8 cellular contexts compared by ENCODE assay signal in genomic region chr15:43746903-43747309, GRCh38. TPM values are rescaled to one million over a fixed set of nuclear protein-coding genes. Genes with fewer than 3 reads are reported as not detected.
A peak's percentile ranks its signal among the peaks of the same experiment; 100 is the strongest.
DNase-seq lines count a peak whose midpoint lies in the region; ATAC-seq and TF ChIP-seq lines count a peak whose summit lies in the region.
"Not testable (repeated sequence)": the region's sequence is repeated elsewhere in the genome, so short reads cannot be mapped to it uniquely, and the experiment has no call there.

No MANE protein-coding gene starts in this region.

- peaks cover 6 to 19% of the 10 kb centered on the region in 2 donors for H3K36me3 Mint-ChIP-seq in CD4-positive, alpha-beta memory T cell
- not testable (repeated sequence) for H3K36me3 Mint-ChIP-seq in IgD-negative memory B cell; activated naive CD4-positive, alpha-beta T cell treated with anti-CD3 and anti-CD28 coated beads, Interleukin-2, amount 50 U/mL, for 24 hours

- TF ChIP-seq EP300 in esophagus muscularis mucosa (IDR thresholded peaks at IDR 0.05) = not testable (repeated sequence)

- ATAC-seq in GM21576 (IDR thresholded peaks at IDR 0.05; ENCODE audit: unreplicated experiment) = peak; percentile 24
- peak; percentile 69 to 73 for ATAC-seq in lower lobe of right lung

- peaks cover 25% of the 10 kb centered on the region for H4K20me1 ChIP-seq in PC-9 (ENCODE audit: insufficient read depth)

- peak overlapping the region; percentile 40 to 80 for H3K4me3 ChIP-seq in CD4-positive, alpha-beta memory T cell (ENCODE audit: low read length in 2 of 2)
- H3K4me3 ChIP-seq in PC-9 (peak overlapping the region; percentile 79), esophagus muscularis mucosa (peak overlapping the region; percentile 75 to 95 (median 82)), lower lobe of right lung (peak overlapping the region; percentile 79), spleen (peak overlapping the region; percentile 68 to 86 (median 76))

- H3K27me3 ChIP-seq in CD4-positive, alpha-beta memory T cell (ENCODE audit: insufficient read depth, low read length); PC-9 (ENCODE audit: insufficient read depth, low read depth); esophagus muscularis mucosa; lower lobe of right lung (ENCODE audit: low read depth); spleen (replicated peaks in 1 of 7): not testable (repeated sequence)

- not testable (repeated sequence) for H3F3A ChIP-seq in PC-9 (ENCODE audit: insufficient read depth, low read depth)

- intact Hi-C loops in CD4-positive, alpha-beta memory T cell (cut with micrococcal nuclease) = loop anchor here (1.0 to 5.0 kb wide), 4 partner anchors 22 to 825 kb away; partner anchors contain the start of genes SERF2 and TTBK2
- intact Hi-C loops in PC-9 (cut with micrococcal nuclease; ENCODE audit: unreplicated experiment); esophagus muscularis mucosa (cut with DNase I); lower lobe of right lung (cut with DNase I); spleen (cut with DNase I; ENCODE audit: low total_unique reads): not testable (repeated sequence)

- CTCF ChIA-PET in CD4-positive, alpha-beta memory T cell (lab: Charles Lee; ENCODE audit: partially characterized antibody) = interaction anchor here (0.6 to 1.9 kb wide), 2 partner anchors 23 to 30 kb away, joined by 3 to 6 read pairs; partner anchors contain the start of gene ELL3
- CTCF ChIA-PET in PC-9 (lab: Charles Lee) = not testable (repeated sequence)

- not testable (repeated sequence) for H3K27me3 Mint-ChIP-seq in CD4-positive, alpha-beta memory T cell; IgD-negative memory B cell; activated naive CD4-positive, alpha-beta T cell treated with anti-CD3 and anti-CD28 coated beads, Interleukin-2, amount 50 U/mL, for 24 hours

- not testable (repeated sequence) for H2AFZ ChIP-seq in PC-9

- H3K36me3 ChIP-seq in CD4-positive, alpha-beta memory T cell (ENCODE audit: insufficient read depth, low read length); PC-9 (ENCODE audit: low read depth); esophagus muscularis mucosa; lower lobe of right lung: not testable (repeated sequence)
- peaks cover 0 to 16% (median 0%) of the 10 kb centered on the region in 6 donors for H3K36me3 ChIP-seq in spleen

- DNase-seq in CD4-positive, alpha-beta memory T cell = peak in 2 of 5 donors; percentile 34 to 44
- DNase-seq in PC-9 = peak; percentile 34 to 38
- DNase-seq in esophagus muscularis mucosa (ENCODE audit: extremely low spot score); lower lobe of right lung; spleen: not testable (repeated sequence)

- not testable (repeated sequence) for TF ChIP-seq POLR2A in esophagus muscularis mucosa (IDR thresholded peaks at IDR 0.05; ENCODE audit: low read depth); spleen (IDR thresholded peaks at IDR 0.05)

- WGBS in esophagus muscularis mucosa = under 1% methylated on average over 7 of the region's 12 CpGs
- WGBS in spleen, 5 donors = 0 to 4% (median 1%) methylated on average over 9 to 12 of the region's 12 CpGs

- H3K4me1 Mint-ChIP-seq in CD4-positive, alpha-beta memory T cell = peaks cover 20 to 54% (median 35%) of the 10 kb centered on the region in 4 donors
- H3K4me1 Mint-ChIP-seq in IgD-negative memory B cell = peaks cover 37 to 43% (median 40%) of the 10 kb centered on the region in 3 donors
- H3K4me1 Mint-ChIP-seq in activated naive CD4-positive, alpha-beta T cell treated with anti-CD3 and anti-CD28 coated beads, Interleukin-2, amount 50 U/mL, for 24 hours = peaks cover 31% of the 10 kb centered on the region

- not testable (repeated sequence) for TF ChIP-seq CTCF in PC-9 (conservative IDR thresholded peaks at IDR 0.05); esophagus muscularis mucosa (IDR thresholded peaks at IDR 0.05); lower lobe of right lung (IDR thresholded peaks at IDR 0.05); spleen (IDR thresholded peaks at IDR 0.05 in 8 of 11, conservative IDR thresholded peaks at IDR 0.05 in 3 of 11)

- H3K4me3 Mint-ChIP-seq in CD4-positive, alpha-beta memory T cell = peak overlapping the region; percentile 93 to 99 (median 95)
- H3K4me3 Mint-ChIP-seq in IgD-negative memory B cell = peak overlapping the region; percentile 91 to 100 (median 97)
- peak overlapping the region; percentile 98 for H3K4me3 Mint-ChIP-seq in activated naive CD4-positive, alpha-beta T cell treated with anti-CD3 and anti-CD28 coated beads, Interleukin-2, amount 50 U/mL, for 24 hours

- not testable (repeated sequence) for H3K9me2 ChIP-seq in PC-9 (ENCODE audit: insufficient read depth)

- BruUV-seq in PC-9 (replicated peaks; lab: Mats Ljungman, UMichigan) = not testable (repeated sequence)

- peak overlapping the region; percentile 86 for H3K27ac ChIP-seq in CD4-positive, alpha-beta memory T cell (ENCODE audit: low read depth, low read length)
- H3K27ac ChIP-seq in PC-9 = peak overlapping the region; percentile 80
- H3K27ac ChIP-seq in esophagus muscularis mucosa (replicated peaks in 1 of 4) = peak overlapping the region; percentile 95 to 97 (median 96)
- peak overlapping the region; percentile 97 for H3K27ac ChIP-seq in lower lobe of right lung
- H3K27ac ChIP-seq in spleen = peak overlapping the region; percentile 84 to 99 (median 96)

- not testable (repeated sequence) for H3K9me3 ChIP-seq in CD4-positive, alpha-beta memory T cell (ENCODE audit: control insufficient read depth in 1 of 2, low read length in 2 of 2); PC-9 (ENCODE audit: insufficient read depth, low read depth); esophagus muscularis mucosa; lower lobe of right lung; spleen

- peak overlapping the region; percentile 93 to 98 (median 96) for H3K27ac Mint-ChIP-seq in CD4-positive, alpha-beta memory T cell
- H3K27ac Mint-ChIP-seq in IgD-negative memory B cell = peak overlapping the region; percentile 95 to 100 (median 99)
- peak overlapping the region; percentile 98 for H3K27ac Mint-ChIP-seq in activated naive CD4-positive, alpha-beta T cell treated with anti-CD3 and anti-CD28 coated beads, Interleukin-2, amount 50 U/mL, for 24 hours

- peaks cover 55% of the 10 kb centered on the region for H3K79me2 ChIP-seq in PC-9 (ENCODE audit: low read depth)

- POLR2A ChIA-PET in CD4-positive, alpha-beta memory T cell (lab: Charles Lee; ENCODE audit: partially characterized antibody) = interaction anchor here (0.8 to 3.1 kb wide), 7 partner anchors 8 to 53 kb away, joined by 3 to 22 read pairs (median 7); partner anchors contain the start of genes ELL3, HYPK, SERF2 and SERINC4
- POLR2A ChIA-PET in PC-9 (lab: Charles Lee; ENCODE audit: unreplicated experiment) = not testable (repeated sequence)

- not testable (repeated sequence) for H3K9me3 Mint-ChIP-seq in CD4-positive, alpha-beta memory T cell; IgD-negative memory B cell; activated naive CD4-positive, alpha-beta T cell treated with anti-CD3 and anti-CD28 coated beads, Interleukin-2, amount 50 U/mL, for 24 hours

- H3K4me2 ChIP-seq in PC-9 = peak overlapping the region; percentile 94

- peaks cover 40% of the 10 kb centered on the region for H3K4me1 ChIP-seq in CD4-positive, alpha-beta memory T cell (ENCODE audit: insufficient read depth, low read length)
- not testable (repeated sequence) for H3K4me1 ChIP-seq in PC-9 (replicated peaks; ENCODE audit: insufficient read depth)
- H3K4me1 ChIP-seq in esophagus muscularis mucosa (peaks cover 34 to 54% (median 52%) of the 10 kb centered on the region in 4 donors), lower lobe of right lung (peaks cover 47% of the 10 kb centered on the region), spleen (peaks cover 43 to 76% (median 53%) of the 10 kb centered on the region in 6 donors)

RNA-seq across cellular contexts. Expression of gene PDIA3, which starts 0.7 kb away (rescaled TPM):
- 100 to 1,000 TPM; 232 to 248 TPM for total RNA-seq in CD4-positive, alpha-beta memory T cell
- 100 to 1,000 TPM; 391 to 411 TPM for polyA plus RNA-seq in CD4-positive, alpha-beta memory T cell
- polyA plus RNA-seq in IgD-negative memory B cell (248 TPM), spleen (100 to 1,000 TPM; 104 to 152 (median 125) TPM)
- total RNA-seq in PC-9 (2021) (435 and 445 TPM in 2 replicates), esophagus muscularis mucosa (100 to 1,000 TPM in 2 of 4 donors, 10 to 100 TPM in 2; 70.6 to 256 (median 101) TPM), lower lobe of right lung (330 TPM), spleen (100 to 1,000 TPM; 116 to 311 (median 263) TPM)

RNA-seq across cellular contexts. Expression of gene ELL3, which starts 29.9 kb away (rescaled TPM):
- total RNA-seq in CD4-positive, alpha-beta memory T cell = 1 to 10 TPM; 1.3 to 1.8 TPM
- 1 to 10 TPM; 1.1 to 2.6 TPM for polyA plus RNA-seq in CD4-positive, alpha-beta memory T cell
- 9.3 TPM for polyA plus RNA-seq in IgD-negative memory B cell
- 6.1 and 7.0 TPM in 2 replicates for total RNA-seq in PC-9 (2021)
- 1 to 10 TPM; 3.0 to 7.7 (median 4.1) TPM for total RNA-seq in esophagus muscularis mucosa
- total RNA-seq in lower lobe of right lung = 5.1 TPM
- 1 to 10 TPM; 1.7 to 9.8 (median 3.0) TPM for total RNA-seq in spleen
- polyA plus RNA-seq in spleen = 10 to 100 TPM in 1 of 3 donors, 1 to 10 TPM in 2; 5.1 to 44.4 (median 6.0) TPM

RNA-seq across cellular contexts. Expression of gene SERF2, which starts 45.2 kb away (rescaled TPM):
- total RNA-seq in CD4-positive, alpha-beta memory T cell = 100 to 1,000 TPM; 564 to 596 TPM
- 1,000 to 10,000 TPM; 1,674 to 1,994 TPM for polyA plus RNA-seq in CD4-positive, alpha-beta memory T cell
- polyA plus RNA-seq in IgD-negative memory B cell = 1,765 TPM
- total RNA-seq in PC-9 (2021) = 612 and 779 TPM in 2 replicates
- total RNA-seq in esophagus muscularis mucosa = 100 to 1,000 TPM; 625 to 874 (median 721) TPM
- 827 TPM for total RNA-seq in lower lobe of right lung
- total RNA-seq in spleen = 1,000 to 10,000 TPM in 1 of 7 donors, 100 to 1,000 TPM in 6; 566 to 1,001 (median 658) TPM
- polyA plus RNA-seq in spleen = 1,000 to 10,000 TPM; 1,442 to 2,199 (median 1,832) TPM

RNA-seq across cellular contexts. Expression of gene SERINC4, which starts 53.1 kb away (rescaled TPM):
- under 1 TPM in 1 of 2 experiments, not detected in 1; 0.25 TPM for total RNA-seq in CD4-positive, alpha-beta memory T cell
- polyA plus RNA-seq in CD4-positive, alpha-beta memory T cell = 1 to 10 TPM in 1 of 2 donors, under 1 TPM in 1; 0.70 to 3.4 TPM
- polyA plus RNA-seq in IgD-negative memory B cell (1.1 TPM), spleen (under 1 TPM; 0.09 to 0.29 (median 0.24) TPM)
- total RNA-seq in PC-9 (2021) (0.46 TPM in 1 of 2 replicates, not detected in the other), esophagus muscularis mucosa (not detected), lower lobe of right lung (not detected), spleen (not detected)

RNA-seq across cellular contexts. Expression of gene CKMT1A, which starts 53.2 kb away (rescaled TPM):
- not detected for total RNA-seq in CD4-positive, alpha-beta memory T cell
- not detected for polyA plus RNA-seq in CD4-positive, alpha-beta memory T cell
- polyA plus RNA-seq in IgD-negative memory B cell (not detected), spleen (not detected)
- total RNA-seq in PC-9 (2021) (0.95 and 1.5 TPM in 2 replicates), esophagus muscularis mucosa (under 1 TPM in 1 of 4 donors, not detected in 3; 0.17 TPM), lower lobe of right lung (0.80 TPM), spleen (under 1 TPM in 2 of 7 donors, not detected in 5; 0.19 to 0.58 TPM)
